In the genomic region with DNA sequence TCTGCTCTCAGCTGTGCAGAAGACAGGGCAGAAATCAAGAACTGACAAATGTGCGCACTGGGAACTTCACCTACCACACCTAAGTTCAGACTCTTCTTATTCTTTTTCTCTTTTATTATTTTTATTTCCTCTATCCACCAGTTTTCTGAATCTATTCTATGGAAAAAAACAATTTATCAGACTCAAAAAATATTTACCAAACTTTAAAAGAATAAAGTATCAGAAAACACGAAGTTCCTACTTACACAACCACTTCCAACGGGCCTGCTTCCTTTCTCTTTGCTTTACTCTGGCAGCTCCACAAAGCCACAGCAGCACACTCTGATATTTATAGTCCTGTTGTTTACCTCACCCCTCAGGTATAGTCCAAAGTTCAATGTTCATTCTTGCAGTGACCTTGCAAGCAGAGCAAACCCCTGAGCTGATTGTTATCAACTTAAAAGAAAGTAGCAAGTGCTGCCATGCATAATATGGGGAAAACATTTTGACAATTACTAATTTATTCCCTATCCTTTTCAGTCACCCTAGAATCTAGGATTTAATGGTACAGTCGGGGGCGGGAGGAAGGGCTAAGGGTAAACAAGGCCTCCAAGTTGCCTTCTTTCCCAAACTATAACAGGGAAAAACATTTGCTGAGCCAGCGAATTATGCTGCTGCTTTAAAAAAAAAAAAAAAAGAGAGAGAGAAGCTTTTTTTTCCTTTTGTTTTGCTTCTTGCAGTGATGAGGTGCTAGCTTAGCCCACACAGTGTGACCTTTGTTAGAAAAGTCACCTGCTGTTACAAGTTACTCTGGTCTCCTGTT, we compare ENCODE assay signal across 8 cellular contexts. TPM values are rescaled to one million over a fixed set of nuclear protein-coding genes. Genes with fewer than 3 reads are reported as not detected.
DNase-seq lines count a peak whose midpoint lies in the region; ATAC-seq and TF ChIP-seq lines count a peak whose summit lies in the region.

A gene with protein sequence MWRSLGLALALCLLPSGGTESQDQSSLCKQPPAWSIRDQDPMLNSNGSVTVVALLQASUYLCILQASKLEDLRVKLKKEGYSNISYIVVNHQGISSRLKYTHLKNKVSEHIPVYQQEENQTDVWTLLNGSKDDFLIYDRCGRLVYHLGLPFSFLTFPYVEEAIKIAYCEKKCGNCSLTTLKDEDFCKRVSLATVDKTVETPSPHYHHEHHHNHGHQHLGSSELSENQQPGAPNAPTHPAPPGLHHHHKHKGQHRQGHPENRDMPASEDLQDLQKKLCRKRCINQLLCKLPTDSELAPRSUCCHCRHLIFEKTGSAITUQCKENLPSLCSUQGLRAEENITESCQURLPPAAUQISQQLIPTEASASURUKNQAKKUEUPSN (minus strand): TSS at position 302 of the 802 bp plus-strand sequence. CDS start 3,539 bp downstream, outside the sequence.

- CTCF ChIA-PET in activated CD4-positive, alpha-beta memory T cell treated with anti-CD3 and anti-CD28 coated beads, Interleukin-2, amount 10 ng/mL, durations not matched to agents 7 days and 5 days (lab: Charles Lee): interaction anchor here (0.7 to 1.4 kb wide), 3 partner anchors 22 to 390 kb away, joined by 3 to 4 read pairs (median 3); no protein-coding TSS in a partner anchor

- no peaks in the 10 kb centered on the region for H3K4me1 Mint-ChIP-seq in activated CD4-positive, alpha-beta memory T cell treated with anti-CD3 and anti-CD28 coated beads, Interleukin-2, amount 10 ng/mL, durations not matched to agents 7 days and 5 days

- H3K4me3 ChIP-seq in kidney epithelial cell (ENCODE audit: low read depth, low read length) (no peak within 1 kb of the TSS), subcutaneous abdominal adipose tissue (ENCODE audit: low read depth in 1 of 5, low read length in 5 of 5) (peak within 1 kb of the TSS; percentile 81 to 97 (median 87))

- ATAC-seq in HG02763 (IDR thresholded peaks at IDR 0.05; ENCODE audit: unreplicated experiment): no peak

- POLR2A ChIA-PET in activated CD4-positive, alpha-beta memory T cell treated with anti-CD3 and anti-CD28 coated beads, Interleukin-2, amount 10 ng/mL, durations not matched to agents 7 days and 5 days (lab: Charles Lee): no interaction called here

- TF ChIP-seq CTCF in AG09319 (IDR thresholded peaks at IDR 0.05; ENCODE audit: low read depth, low read length) (no peak), kidney epithelial cell (IDR thresholded peaks at IDR 0.05; ENCODE audit: insufficient read depth, low read length, poor library complexity, severe bottlenecking) (no peak)

- H3K27ac Mint-ChIP-seq in activated CD4-positive, alpha-beta memory T cell treated with anti-CD3 and anti-CD28 coated beads, Interleukin-2, amount 10 ng/mL, durations not matched to agents 7 days and 5 days: no peak within 1 kb of the TSS

- H3K4me3 Mint-ChIP-seq in activated CD4-positive, alpha-beta memory T cell treated with anti-CD3 and anti-CD28 coated beads, Interleukin-2, amount 10 ng/mL, durations not matched to agents 7 days and 5 days: no peak within 1 kb of the TSS

- no peaks in the 10 kb centered on the region for H3K9me3 Mint-ChIP-seq in activated CD4-positive, alpha-beta memory T cell treated with anti-CD3 and anti-CD28 coated beads, Interleukin-2, amount 10 ng/mL, durations not matched to agents 7 days and 5 days

- DNase-seq in AG09319 (ENCODE audit: extremely low read depth, low read depth): peak; percentile 14
- peak; percentile 79 to 97 (median 94) for DNase-seq in NCI-H1417 (lab: John Stamatoyannopoulos, UW)
- peak; percentile 8 for DNase-seq in cerebellum (ENCODE audit: low spot score)
- DNase-seq in kidney epithelial cell (ENCODE audit: low read depth): no peak
- DNase-seq in activated CD4-positive, alpha-beta memory T cell treated with anti-CD3 and anti-CD28 coated beads, Interleukin-2, amount 10 ng/mL, durations not matched to agents 7 days and 5 days: no peak
- DNase-seq in activated CD4-positive, alpha-beta T cell treated with anti-CD3 and anti-CD28 coated beads, Interleukin-2, amount 50 U/mL, for 1 hour: no peak

- H3K4me1 ChIP-seq in subcutaneous abdominal adipose tissue (ENCODE audit: control insufficient read depth in 5 of 5, insufficient read depth in 5 of 5, low read length in 5 of 5): peaks cover 0 to 40% (median 25%) of the 10 kb centered on the region in 5 donors

- peak within 1 kb of the TSS; percentile 95 for H3K27ac ChIP-seq in subcutaneous abdominal adipose tissue (ENCODE audit: low read depth, low read length)

- H3K27me3 Mint-ChIP-seq in activated CD4-positive, alpha-beta memory T cell treated with anti-CD3 and anti-CD28 coated beads, Interleukin-2, amount 10 ng/mL, durations not matched to agents 7 days and 5 days: peaks cover 1% of the 10 kb centered on the region

- H3K36me3 ChIP-seq in kidney epithelial cell (ENCODE audit: control insufficient read depth, insufficient read depth, low read length) (no peaks in the 10 kb centered on the region), subcutaneous abdominal adipose tissue (ENCODE audit: control insufficient read depth in 5 of 5, insufficient read depth in 5 of 5, low read length in 5 of 5) (peaks cover 0 to 9% (median 5%) of the 10 kb centered on the region in 5 donors)

- no peaks in the 10 kb centered on the region for H3K36me3 Mint-ChIP-seq in activated CD4-positive, alpha-beta memory T cell treated with anti-CD3 and anti-CD28 coated beads, Interleukin-2, amount 10 ng/mL, durations not matched to agents 7 days and 5 days (ENCODE audit: low read depth)

- H3K27me3 ChIP-seq in kidney epithelial cell (ENCODE audit: control insufficient read depth, insufficient read depth, low read length): no peaks in the 10 kb centered on the region
- no peaks in the 10 kb centered on the region for H3K27me3 ChIP-seq in subcutaneous abdominal adipose tissue (ENCODE audit: control insufficient read depth in 5 of 5, insufficient read depth in 4 of 5, low read length in 5 of 5)

- peak within 1 kb of the TSS; percentile 67 to 97 (median 91) for H3K9ac ChIP-seq in subcutaneous abdominal adipose tissue (ENCODE audit: low read length in 5 of 5)

- no peaks in the 10 kb centered on the region for H3K9me3 ChIP-seq in subcutaneous abdominal adipose tissue (ENCODE audit: control insufficient read depth in 5 of 5, low read length in 5 of 5)

RNA-seq across cellular contexts. Expression of the gene that starts here (rescaled TPM):
- 82.0 TPM for total RNA-seq in cerebellum
- total RNA-seq in kidney epithelial cell: 14.1 and 17.3 TPM in 2 replicates
- total RNA-seq in activated CD4-positive, alpha-beta memory T cell treated with anti-CD3 and anti-CD28 coated beads, Interleukin-2, amount 10 ng/mL, durations not matched to agents 7 days and 5 days: under 1 TPM; 0.13 to 0.43 TPM

Comparison
In these comparisons a context has a peak if more than half of its experiments do, and no peak if none do; other contexts are left out.
1. RNA of the gene that starts here (total RNA-seq): 82.0 TPM in cerebellum (single experiment) and 14.1 to 17.3 TPM in kidney epithelial cell; 0.13 to 0.43 TPM in activated CD4-positive, alpha-beta memory T cell treated with anti-CD3 and anti-CD28 coated beads, Interleukin-2, amount 10 ng/mL, durations not matched to agents 7 days and 5 days; every median in the first group is over 10 times any median in the second.
2. DNase-seq: peak in AG09319 (single experiment), NCI-H1417 (3 of 3) and cerebellum (single experiment); none in kidney epithelial cell (single experiment), activated CD4-positive, alpha-beta memory T cell treated with anti-CD3 and anti-CD28 coated beads, Interleukin-2, amount 10 ng/mL, durations not matched to agents 7 days and 5 days (single experiment) and activated CD4-positive, alpha-beta T cell treated with anti-CD3 and anti-CD28 coated beads, Interleukin-2, amount 50 U/mL, for 1 hour (single experiment).